9 cellular contexts compared by ENCODE assay signal in genomic region chr2:114550895-114551793, GRCh38.
DNase-seq lines count a peak whose midpoint lies in the region; ATAC-seq and TF ChIP-seq lines count a peak whose summit lies in the region.
"Had no signal": no experiment of that assay in that cellular context is flagged by ENCODE, and none has a peak within 500 bp of the region (broad histone marks: within the 10 kb centered on the region; RNA-seq: fewer than 3 reads in every experiment).

No MANE protein-coding gene starts in this region.

- H3K27ac Mint-ChIP-seq in T-cell: no peak overlapping the region

- DNase-seq in NCI-H1417 (lab: John Stamatoyannopoulos, UW) (peak; percentile 35 to 67 (median 59)), NCI-H1417 treated with DMSO at 0.1 percent for 48 hours (lab: John Stamatoyannopoulos, UW) (no peak), NCI-H82 (lab: John Stamatoyannopoulos, UW) (peak; percentile 80), T47D (ENCODE audit: low read depth in 1 of 2, low spot score in 1 of 2) (peak; percentile 30 to 66), left colon (peak; percentile 49 to 70), thyroid gland (peak; percentile 56 to 61), T-cell (no peak)

- no peaks in the 10 kb centered on the region for H3K9me3 Mint-ChIP-seq in T-cell

- CTCF ChIA-PET in T-cell (lab: Charles Lee): interaction anchor here in 1 of 2 donors (1.1 kb wide), 1 partner anchor 14 kb away, joined by 3 read pairs; no protein-coding TSS in a partner anchor

- no peaks in the 10 kb centered on the region for H3K9me3 ChIP-seq in thyroid gland
- H3K9me3 ChIP-seq: BLaER1 had no signal

- H3K36me3 ChIP-seq in thyroid gland: no peaks in the 10 kb centered on the region
- H3K36me3 ChIP-seq: BLaER1 had no signal

- no peaks in the 10 kb centered on the region for H3K36me3 Mint-ChIP-seq in T-cell

- H3K4me1 Mint-ChIP-seq in T-cell: no peaks in the 10 kb centered on the region

- 55 to 57% methylated on average over 5 of the region's 5 CpGs for WGBS in thyroid gland, 2 donors

- H3K27me3 ChIP-seq in thyroid gland: no peaks in the 10 kb centered on the region
- H3K27me3 ChIP-seq: BLaER1 had no signal

- in situ Hi-C loops in T47D (cut with HindIII; ENCODE audit: low pct_unique_long_range_greater_than_20kb, low sequenced_read_pairs): no loop called here

- intact Hi-C loops in left colon (cut with DNase I, micrococcal nuclease): loop anchor here in 1 of 2 donors (10.0 kb wide), 1 partner anchor 586 kb away; no protein-coding TSS in a partner anchor
- intact Hi-C loops in thyroid gland (cut with DNase I): no loop called here

- no peak overlapping the region for H3K4me3 Mint-ChIP-seq in T-cell

- no peak overlapping the region for H3K27ac ChIP-seq in thyroid gland
- H3K27ac ChIP-seq: BLaER1 had no signal

- peak; percentile 68 for ATAC-seq in HG02870 (IDR thresholded peaks at IDR 0.05; ENCODE audit: unreplicated experiment)
- peak; percentile 78 for ATAC-seq in left colon
- no peak for ATAC-seq in T-cell (replicated peaks in 1 of 4)

- peaks cover 7 to 20% of the 10 kb centered on the region in 2 donors for H3K27me3 Mint-ChIP-seq in T-cell

- peak in 5 of 6 experiments; percentile 38 to 84 (median 75) for TF ChIP-seq CTCF in thyroid gland (IDR thresholded peaks at IDR 0.05)

- POLR2A ChIA-PET in T-cell (lab: Charles Lee): interaction anchor here in 1 of 2 donors (0.6 kb wide), 1 partner anchor 9 kb away, joined by 18 read pairs; no protein-coding TSS in a partner anchor

- no peaks in the 10 kb centered on the region for H3K4me1 ChIP-seq in thyroid gland

- H3K4me3 ChIP-seq in thyroid gland (replicated peaks in 1 of 3): no peak overlapping the region
- H3K4me3 ChIP-seq: BLaER1 had no signal

- TF ChIP-seq POLR2A in thyroid gland (IDR thresholded peaks at IDR 0.05): no peak

Comparison
In these comparisons a context has a peak if more than half of its experiments do, and no peak if none do; other contexts are left out.
1. DNase-seq: peak in NCI-H1417 (3 of 3), NCI-H82 (single experiment), T47D (2 of 2), left colon (2 of 2) and thyroid gland (2 of 2); none in NCI-H1417 treated with DMSO at 0.1 percent for 48 hours (single experiment) and T-cell (0 of 34).
2. ATAC-seq: peak in HG02870 (single experiment) and left colon (single experiment); none in T-cell (0 of 4).